Comparison of ENCODE assay signal across 2 cellular contexts in the genomic region with DNA sequence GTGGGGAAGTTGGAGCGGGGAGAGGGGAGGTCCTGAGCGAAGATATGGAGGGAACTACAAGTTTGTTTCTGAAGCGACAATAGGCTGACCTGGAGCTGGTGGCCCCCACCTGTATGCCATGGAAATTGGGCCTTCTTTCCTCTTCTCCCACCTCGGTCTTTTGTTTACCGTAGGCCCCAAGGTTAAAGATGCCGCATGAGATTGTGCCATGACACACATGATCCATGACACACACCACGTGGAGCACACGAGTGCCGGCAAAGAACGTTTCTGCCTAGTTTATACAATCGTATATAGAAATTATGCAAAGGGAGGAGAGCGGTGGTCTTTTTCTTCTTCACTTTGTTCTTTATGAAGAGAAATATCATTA.
TF ChIP-seq lines count a peak whose summit lies in the region.

No MANE protein-coding gene starts in this region.

TF ChIP-seq in SK-N-SH, 30 proteins besides CTCF, POLR2A, EP300 and RAD21:
- TF ChIP-seq, protein P1, sequence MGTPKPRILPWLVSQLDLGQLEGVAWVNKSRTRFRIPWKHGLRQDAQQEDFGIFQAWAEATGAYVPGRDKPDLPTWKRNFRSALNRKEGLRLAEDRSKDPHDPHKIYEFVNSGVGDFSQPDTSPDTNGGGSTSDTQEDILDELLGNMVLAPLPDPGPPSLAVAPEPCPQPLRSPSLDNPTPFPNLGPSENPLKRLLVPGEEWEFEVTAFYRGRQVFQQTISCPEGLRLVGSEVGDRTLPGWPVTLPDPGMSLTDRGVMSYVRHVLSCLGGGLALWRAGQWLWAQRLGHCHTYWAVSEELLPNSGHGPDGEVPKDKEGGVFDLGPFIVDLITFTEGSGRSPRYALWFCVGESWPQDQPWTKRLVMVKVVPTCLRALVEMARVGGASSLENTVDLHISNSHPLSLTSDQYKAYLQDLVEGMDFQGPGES (IDR thresholded peaks at IDR 0.05; ENCODE audit: low read depth, low read length) = no peak
- no peak for TF ChIP-seq GABPA (IDR thresholded peaks at IDR 0.05; ENCODE audit: low read depth)
- no peak for TF ChIP-seq FOSL2 (IDR thresholded peaks at IDR 0.05; ENCODE audit: borderline replicate concordance, low read depth)
- no peak for TF ChIP-seq SMC3 (IDR thresholded peaks at IDR 0.05; ENCODE audit: low read depth, low read length)
- TF ChIP-seq JUND (IDR thresholded peaks at IDR 0.05) = no peak
- peak; percentile 99 for TF ChIP-seq MXI1 (IDR thresholded peaks at IDR 0.05; ENCODE audit: low read depth, low read length)
- TF ChIP-seq TCF12 (IDR thresholded peaks at IDR 0.05) = no peak
- TF ChIP-seq RCOR1 (IDR thresholded peaks at IDR 0.05; ENCODE audit: low read length) = no peak
- TF ChIP-seq, protein P2, sequence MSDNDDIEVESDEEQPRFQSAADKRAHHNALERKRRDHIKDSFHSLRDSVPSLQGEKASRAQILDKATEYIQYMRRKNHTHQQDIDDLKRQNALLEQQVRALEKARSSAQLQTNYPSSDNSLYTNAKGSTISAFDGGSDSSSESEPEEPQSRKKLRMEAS (IDR thresholded peaks at IDR 0.05; ENCODE audit: low read depth) = peak; percentile 79; the same call in 1 of the 2 replicates
- TF ChIP-seq FOXM1 (IDR thresholded peaks at IDR 0.05; ENCODE audit: low read depth) = no peak
- TF ChIP-seq RXRA (IDR thresholded peaks at IDR 0.05; ENCODE audit: borderline replicate concordance, low read depth) = no peak

TF ChIP-seq in H1, 55 proteins besides CTCF, POLR2A, EP300 and RAD21:
- TF ChIP-seq, protein P2 (IDR thresholded peaks at IDR 0.05) = peak; percentile 90
- TF ChIP-seq JUN (IDR thresholded peaks at IDR 0.05; ENCODE audit: low read depth, low read length) (no peak), SUZ12 (IDR thresholded peaks at IDR 0.05; ENCODE audit: low read length) (no peak), SIN3A (conservative IDR thresholded peaks at IDR 0.05 in 1 of 2, IDR thresholded peaks at IDR 0.05 in 1 of 2; ENCODE audit: low read depth in 1 of 2, low read length in 2 of 2) (peak in 1 of 2 experiments; percentile 36; a peak in 1 of 4 replicates), SAP30 (IDR thresholded peaks at IDR 0.05; ENCODE audit: insufficient read depth, insufficient replicate concordance, low read length) (peak; percentile 59), CHD2 (IDR thresholded peaks at IDR 0.05; ENCODE audit: low read length) (no peak)
- TF ChIP-seq, protein P3, sequence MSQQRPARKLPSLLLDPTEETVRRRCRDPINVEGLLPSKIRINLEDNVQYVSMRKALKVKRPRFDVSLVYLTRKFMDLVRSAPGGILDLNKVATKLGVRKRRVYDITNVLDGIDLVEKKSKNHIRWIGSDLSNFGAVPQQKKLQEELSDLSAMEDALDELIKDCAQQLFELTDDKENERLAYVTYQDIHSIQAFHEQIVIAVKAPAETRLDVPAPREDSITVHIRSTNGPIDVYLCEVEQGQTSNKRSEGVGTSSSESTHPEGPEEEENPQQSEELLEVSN (IDR thresholded peaks at IDR 0.05) = peak; percentile 25; the same call in 1 of the 2 replicates
TF ChIP-seq in H1: peak in this region for 4.
